1 cellular context compared by ENCODE assay signal in genomic region chr16:1771072-1771863, GRCh38.
TF ChIP-seq lines count a peak whose summit lies in the region.

Gene NME3, minus strand, starts transcription at chr16:1771543. Its CDS starts 9 bp downstream, at chr16:1771534.

TF ChIP-seq in A549, 52 proteins besides CTCF, POLR2A, EP300 and RAD21 (continued from another document):
- no peak for TF ChIP-seq RARB (CRISPR knock-in tag; IDR thresholded peaks at IDR 0.05)
- TF ChIP-seq, protein P1, sequence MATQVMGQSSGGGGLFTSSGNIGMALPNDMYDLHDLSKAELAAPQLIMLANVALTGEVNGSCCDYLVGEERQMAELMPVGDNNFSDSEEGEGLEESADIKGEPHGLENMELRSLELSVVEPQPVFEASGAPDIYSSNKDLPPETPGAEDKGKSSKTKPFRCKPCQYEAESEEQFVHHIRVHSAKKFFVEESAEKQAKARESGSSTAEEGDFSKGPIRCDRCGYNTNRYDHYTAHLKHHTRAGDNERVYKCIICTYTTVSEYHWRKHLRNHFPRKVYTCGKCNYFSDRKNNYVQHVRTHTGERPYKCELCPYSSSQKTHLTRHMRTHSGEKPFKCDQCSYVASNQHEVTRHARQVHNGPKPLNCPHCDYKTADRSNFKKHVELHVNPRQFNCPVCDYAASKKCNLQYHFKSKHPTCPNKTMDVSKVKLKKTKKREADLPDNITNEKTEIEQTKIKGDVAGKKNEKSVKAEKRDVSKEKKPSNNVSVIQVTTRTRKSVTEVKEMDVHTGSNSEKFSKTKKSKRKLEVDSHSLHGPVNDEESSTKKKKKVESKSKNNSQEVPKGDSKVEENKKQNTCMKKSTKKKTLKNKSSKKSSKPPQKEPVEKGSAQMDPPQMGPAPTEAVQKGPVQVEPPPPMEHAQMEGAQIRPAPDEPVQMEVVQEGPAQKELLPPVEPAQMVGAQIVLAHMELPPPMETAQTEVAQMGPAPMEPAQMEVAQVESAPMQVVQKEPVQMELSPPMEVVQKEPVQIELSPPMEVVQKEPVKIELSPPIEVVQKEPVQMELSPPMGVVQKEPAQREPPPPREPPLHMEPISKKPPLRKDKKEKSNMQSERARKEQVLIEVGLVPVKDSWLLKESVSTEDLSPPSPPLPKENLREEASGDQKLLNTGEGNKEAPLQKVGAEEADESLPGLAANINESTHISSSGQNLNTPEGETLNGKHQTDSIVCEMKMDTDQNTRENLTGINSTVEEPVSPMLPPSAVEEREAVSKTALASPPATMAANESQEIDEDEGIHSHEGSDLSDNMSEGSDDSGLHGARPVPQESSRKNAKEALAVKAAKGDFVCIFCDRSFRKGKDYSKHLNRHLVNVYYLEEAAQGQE (IDR thresholded peaks at IDR 0.05): no peak
TF ChIP-seq in A549: peak in this region for 2.
